1 cellular context compared by ENCODE assay signal in genomic region chr20:32582659-32583580, GRCh38.
A peak's percentile ranks its signal among the peaks of the same experiment; 100 is the strongest.
TF ChIP-seq lines count a peak whose summit lies in the region.

No MANE protein-coding gene starts in this region.

TF ChIP-seq in HepG2, 621 proteins besides CTCF, POLR2A, EP300 and RAD21 (continued from another document and continues in another):
- TF ChIP-seq, protein P1, sequence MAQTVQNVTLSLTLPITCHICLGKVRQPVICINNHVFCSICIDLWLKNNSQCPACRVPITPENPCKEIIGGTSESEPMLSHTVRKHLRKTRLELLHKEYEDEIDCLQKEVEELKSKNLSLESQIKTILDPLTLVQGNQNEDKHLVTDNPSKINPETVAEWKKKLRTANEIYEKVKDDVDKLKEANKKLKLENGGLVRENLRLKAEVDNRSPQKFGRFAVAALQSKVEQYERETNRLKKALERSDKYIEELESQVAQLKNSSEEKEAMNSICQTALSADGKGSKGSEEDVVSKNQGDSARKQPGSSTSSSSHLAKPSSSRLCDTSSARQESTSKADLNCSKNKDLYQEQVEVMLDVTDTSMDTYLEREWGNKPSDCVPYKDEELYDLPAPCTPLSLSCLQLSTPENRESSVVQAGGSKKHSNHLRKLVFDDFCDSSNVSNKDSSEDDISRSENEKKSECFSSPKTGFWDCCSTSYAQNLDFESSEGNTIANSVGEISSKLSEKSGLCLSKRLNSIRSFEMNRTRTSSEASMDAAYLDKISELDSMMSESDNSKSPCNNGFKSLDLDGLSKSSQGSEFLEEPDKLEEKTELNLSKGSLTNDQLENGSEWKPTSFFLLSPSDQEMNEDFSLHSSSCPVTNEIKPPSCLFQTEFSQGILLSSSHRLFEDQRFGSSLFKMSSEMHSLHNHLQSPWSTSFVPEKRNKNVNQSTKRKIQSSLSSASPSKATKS (CRISPR knock-in tag; IDR thresholded peaks at IDR 0.05) = no peak
- TF ChIP-seq CEBPG (CRISPR knock-in tag; IDR thresholded peaks at IDR 0.05) = no peak
- no peak for TF ChIP-seq ZNF75D (CRISPR knock-in tag; IDR thresholded peaks at IDR 0.05; ENCODE audit: borderline replicate concordance)
- no peak for TF ChIP-seq KLF9 (CRISPR knock-in tag; IDR thresholded peaks at IDR 0.05; ENCODE audit: low read depth)
- TF ChIP-seq DNMT3B (CRISPR knock-in tag; conservative IDR thresholded peaks at IDR 0.05) = no peak
- TF ChIP-seq ZIK1 (CRISPR knock-in tag; IDR thresholded peaks at IDR 0.05; ENCODE audit: borderline replicate concordance, low read depth) = peak; percentile 56; the same call in 1 of the 2 replicates
- TF ChIP-seq MTA3 (CRISPR knock-in tag; IDR thresholded peaks at IDR 0.05) = no peak
- no peak for TF ChIP-seq PAX8 (CRISPR knock-in tag; IDR thresholded peaks at IDR 0.05; ENCODE audit: borderline replicate concordance)
- no peak for TF ChIP-seq PLRG1 (conservative IDR thresholded peaks at IDR 0.05)
- TF ChIP-seq MLLT10 (CRISPR knock-in tag; IDR thresholded peaks at IDR 0.05) = no peak
- TF ChIP-seq, protein P2, sequence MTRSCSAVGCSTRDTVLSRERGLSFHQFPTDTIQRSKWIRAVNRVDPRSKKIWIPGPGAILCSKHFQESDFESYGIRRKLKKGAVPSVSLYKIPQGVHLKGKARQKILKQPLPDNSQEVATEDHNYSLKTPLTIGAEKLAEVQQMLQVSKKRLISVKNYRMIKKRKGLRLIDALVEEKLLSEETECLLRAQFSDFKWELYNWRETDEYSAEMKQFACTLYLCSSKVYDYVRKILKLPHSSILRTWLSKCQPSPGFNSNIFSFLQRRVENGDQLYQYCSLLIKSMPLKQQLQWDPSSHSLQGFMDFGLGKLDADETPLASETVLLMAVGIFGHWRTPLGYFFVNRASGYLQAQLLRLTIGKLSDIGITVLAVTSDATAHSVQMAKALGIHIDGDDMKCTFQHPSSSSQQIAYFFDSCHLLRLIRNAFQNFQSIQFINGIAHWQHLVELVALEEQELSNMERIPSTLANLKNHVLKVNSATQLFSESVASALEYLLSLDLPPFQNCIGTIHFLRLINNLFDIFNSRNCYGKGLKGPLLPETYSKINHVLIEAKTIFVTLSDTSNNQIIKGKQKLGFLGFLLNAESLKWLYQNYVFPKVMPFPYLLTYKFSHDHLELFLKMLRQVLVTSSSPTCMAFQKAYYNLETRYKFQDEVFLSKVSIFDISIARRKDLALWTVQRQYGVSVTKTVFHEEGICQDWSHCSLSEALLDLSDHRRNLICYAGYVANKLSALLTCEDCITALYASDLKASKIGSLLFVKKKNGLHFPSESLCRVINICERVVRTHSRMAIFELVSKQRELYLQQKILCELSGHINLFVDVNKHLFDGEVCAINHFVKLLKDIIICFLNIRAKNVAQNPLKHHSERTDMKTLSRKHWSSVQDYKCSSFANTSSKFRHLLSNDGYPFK (CRISPR knock-in tag; IDR thresholded peaks at IDR 0.05; ENCODE audit: borderline replicate concordance) = no peak
- no peak for TF ChIP-seq ZNF569 (CRISPR knock-in tag; IDR thresholded peaks at IDR 0.05; ENCODE audit: borderline replicate concordance)
- no peak for TF ChIP-seq KMT2A (CRISPR knock-in tag; IDR thresholded peaks at IDR 0.05)
- TF ChIP-seq MBNL3 (CRISPR knock-in tag; conservative IDR thresholded peaks at IDR 0.05) = no peak
- peak; percentile 37; the same call in 1 of the 2 replicates for TF ChIP-seq ZNF451 (CRISPR knock-in tag; IDR thresholded peaks at IDR 0.05)
- TF ChIP-seq ERF (CRISPR knock-in tag; IDR thresholded peaks at IDR 0.05) = no peak
- TF ChIP-seq DBP (CRISPR knock-in tag; IDR thresholded peaks at IDR 0.05; ENCODE audit: not compliant biosample characterization) = no peak
- TF ChIP-seq ZNF205 (CRISPR knock-in tag; IDR thresholded peaks at IDR 0.05) = 0 out of 2 replicates have a peak, but pooled peaks have one; percentile 37
- TF ChIP-seq, protein P3, sequence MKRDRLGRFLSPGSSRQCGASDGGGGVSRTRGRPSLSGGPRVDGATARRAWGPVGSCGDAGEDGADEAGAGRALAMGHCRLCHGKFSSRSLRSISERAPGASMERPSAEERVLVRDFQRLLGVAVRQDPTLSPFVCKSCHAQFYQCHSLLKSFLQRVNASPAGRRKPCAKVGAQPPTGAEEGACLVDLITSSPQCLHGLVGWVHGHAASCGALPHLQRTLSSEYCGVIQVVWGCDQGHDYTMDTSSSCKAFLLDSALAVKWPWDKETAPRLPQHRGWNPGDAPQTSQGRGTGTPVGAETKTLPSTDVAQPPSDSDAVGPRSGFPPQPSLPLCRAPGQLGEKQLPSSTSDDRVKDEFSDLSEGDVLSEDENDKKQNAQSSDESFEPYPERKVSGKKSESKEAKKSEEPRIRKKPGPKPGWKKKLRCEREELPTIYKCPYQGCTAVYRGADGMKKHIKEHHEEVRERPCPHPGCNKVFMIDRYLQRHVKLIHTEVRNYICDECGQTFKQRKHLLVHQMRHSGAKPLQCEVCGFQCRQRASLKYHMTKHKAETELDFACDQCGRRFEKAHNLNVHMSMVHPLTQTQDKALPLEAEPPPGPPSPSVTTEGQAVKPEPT (CRISPR knock-in tag; IDR thresholded peaks at IDR 0.05; ENCODE audit: low read depth) = peak; percentile 35; the same call in 1 of the 2 replicates
- no peak for TF ChIP-seq ZNF782 (CRISPR knock-in tag; IDR thresholded peaks at IDR 0.05; ENCODE audit: borderline replicate concordance)
- no peak for TF ChIP-seq ZBTB44 (CRISPR knock-in tag; IDR thresholded peaks at IDR 0.05)
- no peak for TF ChIP-seq XRCC5 (optimal IDR thresholded peaks at IDR 0.05; ENCODE audit: low read length)
- TF ChIP-seq ZBTB43 (CRISPR knock-in tag; conservative IDR thresholded peaks at IDR 0.05) = 0 out of 2 replicates have a peak, but pooled peaks have one; percentile 29
- TF ChIP-seq NFATC3 (CRISPR knock-in tag; IDR thresholded peaks at IDR 0.05) = no peak
- TF ChIP-seq MYPOP (CRISPR knock-in tag; IDR thresholded peaks at IDR 0.05) = peak; percentile 73; the same call in 1 of the 2 replicates
- peak; percentile 83 for TF ChIP-seq RBFOX2 (IDR thresholded peaks at IDR 0.05; ENCODE audit: low read depth, low read length)
- TF ChIP-seq IKZF1 (IDR thresholded peaks at IDR 0.05) = no peak
- no peak for TF ChIP-seq EZH2 (conservative IDR thresholded peaks at IDR 0.05; ENCODE audit: low read depth, low read length)
- TF ChIP-seq SSRP1 (CRISPR knock-in tag; IDR thresholded peaks at IDR 0.05) = 0 out of 2 replicates have a peak, but pooled peaks have one; percentile 74
- TF ChIP-seq ZNF326 (CRISPR knock-in tag; IDR thresholded peaks at IDR 0.05; ENCODE audit: borderline replicate concordance) = no peak
- no peak for TF ChIP-seq ZNF10 (CRISPR knock-in tag; IDR thresholded peaks at IDR 0.05; ENCODE audit: borderline replicate concordance, low read depth)
- no peak for TF ChIP-seq PBX3 (CRISPR knock-in tag; IDR thresholded peaks at IDR 0.05; ENCODE audit: borderline replicate concordance)
- TF ChIP-seq CSRNP1 (CRISPR knock-in tag; IDR thresholded peaks at IDR 0.05) = peak; percentile 80; the same call in 1 of the 2 replicates
- TF ChIP-seq, protein P4, sequence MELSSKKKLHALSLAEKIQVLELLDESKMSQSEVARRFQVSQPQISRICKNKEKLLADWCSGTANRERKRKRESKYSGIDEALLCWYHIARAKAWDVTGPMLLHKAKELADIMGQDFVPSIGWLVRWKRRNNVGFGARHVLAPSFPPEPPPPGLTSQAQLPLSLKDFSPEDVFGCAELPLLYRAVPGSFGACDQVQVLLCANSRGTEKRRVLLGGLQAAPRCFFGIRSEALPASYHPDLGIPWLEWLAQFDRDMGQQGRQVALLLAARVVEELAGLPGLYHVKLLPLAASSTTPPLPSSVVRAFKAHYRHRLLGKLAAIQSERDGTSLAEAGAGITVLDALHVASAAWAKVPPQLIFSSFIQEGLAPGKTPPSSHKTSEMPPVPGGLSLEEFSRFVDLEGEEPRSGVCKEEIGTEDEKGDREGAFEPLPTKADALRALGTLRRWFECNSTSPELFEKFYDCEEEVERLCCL (CRISPR knock-in tag; IDR thresholded peaks at IDR 0.05; ENCODE audit: borderline replicate concordance) = no peak
- TF ChIP-seq SP4 (CRISPR knock-in tag; IDR thresholded peaks at IDR 0.05) = 0 out of 2 replicates have a peak, but pooled peaks have one; percentile 54
- no peak for TF ChIP-seq ZNF124 (CRISPR knock-in tag; IDR thresholded peaks at IDR 0.05)
- 0 out of 2 replicates have a peak, but pooled peaks have one; percentile 45 for TF ChIP-seq ZNF296 (CRISPR knock-in tag; conservative IDR thresholded peaks at IDR 0.05)
- no peak for TF ChIP-seq RCOR2 (CRISPR knock-in tag; IDR thresholded peaks at IDR 0.05)
- no peak for TF ChIP-seq ZNF7 (CRISPR knock-in tag; IDR thresholded peaks at IDR 0.05)
- peak; percentile 89 for TF ChIP-seq ZFP82 (CRISPR knock-in tag; IDR thresholded peaks at IDR 0.05; ENCODE audit: borderline replicate concordance)
- no peak for TF ChIP-seq PAF1 (CRISPR knock-in tag; IDR thresholded peaks at IDR 0.05)
- TF ChIP-seq TBP (CRISPR knock-in tag; IDR thresholded peaks at IDR 0.05) = no peak
- TF ChIP-seq ZNF720 (CRISPR knock-in tag; IDR thresholded peaks at IDR 0.05) = no peak
- no peak for TF ChIP-seq SIX1 (CRISPR knock-in tag; IDR thresholded peaks at IDR 0.05; ENCODE audit: borderline replicate concordance)
- TF ChIP-seq HNRNPK (IDR thresholded peaks at IDR 0.05; ENCODE audit: low read depth, low read length, poor library complexity, severe bottlenecking) = peak; percentile 50
- TF ChIP-seq SKIL (CRISPR knock-in tag; IDR thresholded peaks at IDR 0.05; ENCODE audit: borderline replicate concordance) = no peak
